ENCODE assay signal across 1 cellular context in the genomic region with DNA sequence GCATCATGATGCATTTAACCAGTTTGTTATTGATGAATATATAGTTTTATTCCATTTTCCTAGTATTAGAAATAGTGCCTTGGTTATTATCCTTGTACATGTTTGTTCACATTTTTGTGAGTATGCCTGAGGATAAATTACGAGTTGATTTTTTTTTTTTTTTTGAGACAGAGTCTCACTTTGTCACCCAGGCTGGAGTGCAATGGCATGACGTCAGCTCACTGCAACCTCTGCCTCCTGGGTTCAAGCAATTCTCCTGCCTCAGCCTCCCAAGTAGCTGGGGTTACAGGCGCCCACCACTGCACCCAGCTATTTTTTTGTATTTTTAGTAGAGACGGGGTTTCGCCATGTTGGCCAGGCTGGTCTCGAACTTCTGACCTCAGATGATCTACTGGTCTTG. TPM values are rescaled to one million over a fixed set of nuclear protein-coding genes. Genes with fewer than 3 reads are reported as not detected.
"Had no signal": no experiment of that assay in that cellular context is flagged by ENCODE, and none has a peak within 500 bp of the region (broad histone marks: within the 10 kb centered on the region; RNA-seq: fewer than 3 reads in every experiment).

No MANE protein-coding gene starts in this region.

RNA-seq across cellular contexts. Expression of a gene that starts 4.7 kb away (rescaled TPM):
- total RNA-seq: naive thymus-derived CD8-positive, alpha-beta T cell had no signal
